8 cellular contexts compared by ENCODE assay signal in the genomic region with DNA sequence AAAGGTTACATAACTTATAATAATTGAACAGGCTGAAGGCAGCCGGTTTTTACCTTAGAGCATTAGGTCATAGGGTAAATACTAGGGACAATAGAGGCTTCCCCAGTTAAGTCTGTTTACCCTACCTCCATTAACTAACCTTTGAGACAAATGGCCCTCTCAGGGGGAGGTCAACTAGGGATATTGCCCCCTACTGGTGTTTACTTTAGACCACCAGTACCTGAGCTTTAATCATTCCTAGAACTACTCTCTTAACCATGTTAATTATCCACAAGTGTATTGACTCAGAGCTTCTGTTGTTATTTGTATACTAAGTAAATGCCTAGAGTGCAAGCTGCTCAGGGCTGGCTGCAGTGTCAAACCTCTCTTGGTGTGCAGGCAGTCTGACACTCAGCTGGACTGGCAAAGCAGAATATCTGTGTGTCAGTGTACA. TPM values are rescaled to one million over a fixed set of nuclear protein-coding genes. Genes with fewer than 3 reads are reported as not detected.
DNase-seq lines count a peak whose midpoint lies in the region; ATAC-seq and TF ChIP-seq lines count a peak whose summit lies in the region.
"Not testable (repeated sequence)": the region's sequence is repeated elsewhere in the genome, so short reads cannot be mapped to it uniquely, and the experiment has no call there.
"Had no signal": no experiment of that assay in that cellular context is flagged by ENCODE, and none has a peak within 500 bp of the region (broad histone marks: within the 10 kb centered on the region; RNA-seq: fewer than 3 reads in every experiment).

No MANE protein-coding gene starts in this region.

- H2BK120ac ChIP-seq in mesendoderm (ENCODE audit: low read depth, low read length): not testable (repeated sequence)

- not testable (repeated sequence) for H2AK5ac ChIP-seq in mesendoderm (ENCODE audit: low read length)

- POLR2A ChIA-PET in WTC11 (lab: Charles Lee): not testable (repeated sequence)

- not testable (repeated sequence) for H3K4me3 ChIP-seq in mesendoderm (ENCODE audit: low read length)

- not testable (repeated sequence) for H3K23ac ChIP-seq in mesendoderm (ENCODE audit: low read length)

- H3K18ac ChIP-seq in mesendoderm (ENCODE audit: low read length): not testable (repeated sequence)

- not testable (repeated sequence) for H3K4me3 Mint-ChIP-seq in WTC11

- not testable (repeated sequence) for H3K27ac Mint-ChIP-seq in WTC11

- not testable (repeated sequence) for H3K79me1 ChIP-seq in mesendoderm (ENCODE audit: low read length)

- H3K27ac ChIP-seq in mesendoderm (ENCODE audit: low read depth, low read length): not testable (repeated sequence)

- not testable (repeated sequence) for H3K79me2 ChIP-seq in mesendoderm (ENCODE audit: control insufficient read depth, insufficient read depth, low read length)

- ATAC-seq in WTC11: peak; percentile 59

- H2BK5ac ChIP-seq in mesendoderm (ENCODE audit: low read length): not testable (repeated sequence)

- CTCF ChIA-PET in WTC11 (lab: Charles Lee): not testable (repeated sequence)

- H2BK15ac ChIP-seq in mesendoderm (replicated peaks; ENCODE audit: low read depth): not testable (repeated sequence)

- DNase-seq in ELF-1 (ENCODE audit: low read depth, low spot score): peak; percentile 35
- DNase-seq in HuH-7 (ENCODE audit: low spot score): peak; percentile 10
- peak; percentile 4 for DNase-seq in NCI-H146 treated with DMSO at 0.1 percent for 48 hours (lab: John Stamatoyannopoulos, UW; ENCODE audit: unreplicated experiment)
- DNase-seq in NCI-H748 (lab: John Stamatoyannopoulos, UW; ENCODE audit: unreplicated experiment): peak; percentile 90
- not testable (repeated sequence) for DNase-seq in WTC11 (ENCODE audit: low spot score)
- DNase-seq in iPS DF 19.7 (ENCODE audit: low read depth, low spot score): peak; percentile 9
- DNase-seq in mesendoderm: peak; percentile 34

- H3K36me3 ChIP-seq in mesendoderm (ENCODE audit: control insufficient read depth, insufficient read depth, low read length): not testable (repeated sequence)

- not testable (repeated sequence) for H3K4me2 ChIP-seq in mesendoderm (ENCODE audit: low read length)

- H3K4me1 Mint-ChIP-seq in WTC11: not testable (repeated sequence)

- H3K27me3 ChIP-seq in mesendoderm (ENCODE audit: insufficient read depth, low read length, poor library complexity): not testable (repeated sequence)

- H3K4me1 ChIP-seq in mesendoderm (ENCODE audit: control insufficient read depth, low read depth, low read length): not testable (repeated sequence)

- not testable (repeated sequence) for H3K36me3 Mint-ChIP-seq in WTC11

- WGBS in mesendoderm (ENCODE audit: extremely low coverage, insufficient coverage, low lambda C conversion rate): no CpG with 5 or more reads among the region's 1 CpG

- peaks cover 100% of the 10 kb centered on the region for H3K27me3 Mint-ChIP-seq in WTC11 (ENCODE audit: low read depth)

- H4K5ac ChIP-seq in mesendoderm (ENCODE audit: low read length): not testable (repeated sequence)

- not testable (repeated sequence) for H3K9ac ChIP-seq in mesendoderm (ENCODE audit: low read length)

- TF ChIP-seq CTCF in WTC11 (IDR thresholded peaks at IDR 0.05): not testable (repeated sequence)

- peaks cover 22% of the 10 kb centered on the region for H3K9me3 Mint-ChIP-seq in WTC11

- not testable (repeated sequence) for H3K56ac ChIP-seq in mesendoderm (ENCODE audit: low read length)

- not testable (repeated sequence) for H4K8ac ChIP-seq in mesendoderm (ENCODE audit: low read depth, low read length)

- not testable (repeated sequence) for H3K4ac ChIP-seq in mesendoderm (ENCODE audit: low read depth, low read length)

RNA-seq across cellular contexts. Expression of gene DNAH14, which starts 52.5 kb away (rescaled TPM):
- total RNA-seq in WTC11 (2021): 34.1 to 36.9 TPM (median 35.4 TPM) in 3 replicates
- 27.2 TPM for polyA plus RNA-seq in mesendoderm (2013, experiment 1 of 2)
- polyA plus RNA-seq in mesendoderm (2013, experiment 2 of 2): 27.8 TPM
- total RNA-seq: CD4-positive, alpha-beta memory T cell had no signal
